ENCODE assay signal across 12 cellular contexts in the genomic region with DNA sequence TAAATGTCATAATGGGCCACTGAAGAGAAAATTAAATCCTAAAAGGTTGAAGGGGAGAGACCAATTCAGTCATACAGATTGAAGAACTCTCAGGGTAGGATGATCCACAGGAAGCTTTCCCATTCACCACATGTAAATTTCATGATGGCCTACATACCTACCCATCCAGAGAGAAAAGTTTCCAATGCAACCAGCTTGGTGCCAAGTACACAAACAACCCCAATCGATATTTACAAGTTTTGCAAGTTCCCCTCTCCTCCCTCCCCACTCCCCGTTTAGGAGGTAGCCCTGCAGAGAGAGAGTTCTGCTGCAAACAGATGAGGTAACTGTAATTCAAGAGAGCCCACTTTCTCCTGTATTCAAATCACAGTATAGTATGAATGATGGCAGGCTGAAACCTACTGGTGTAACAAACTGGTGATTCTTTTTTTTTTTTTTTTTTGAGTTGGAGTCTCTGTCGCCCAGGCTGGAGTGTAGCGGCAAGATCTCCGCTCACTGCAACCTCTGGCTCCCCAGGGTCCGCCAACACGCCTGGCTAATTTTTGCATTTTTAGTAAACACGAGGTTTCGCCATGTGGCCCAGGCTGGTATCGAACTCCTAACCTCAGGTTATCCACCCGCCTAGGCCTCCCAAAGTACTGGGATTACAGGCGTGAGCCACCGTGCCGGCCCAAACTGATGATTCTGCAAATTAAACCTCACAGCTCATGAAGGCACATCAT. TPM values are rescaled to one million over a fixed set of nuclear protein-coding genes. Genes with fewer than 3 reads are reported as not detected.
DNase-seq lines count a peak whose midpoint lies in the region; ATAC-seq, FAIRE-seq and TF ChIP-seq lines count a peak whose summit lies in the region.
"Had no signal": no experiment of that assay in that cellular context is flagged by ENCODE, and none has a peak within 500 bp of the region (broad histone marks: within the 10 kb centered on the region; RNA-seq: fewer than 3 reads in every experiment).

No MANE protein-coding gene starts in this region.

- H3K79me2 ChIP-seq in DOHH2 (ENCODE audit: control insufficient read depth, low read length): peaks cover 100% of the 10 kb centered on the region
- no peaks in the 10 kb centered on the region for H3K79me2 ChIP-seq in K562 (ENCODE audit: control insufficient read depth, insufficient read depth, low read length)

- H3K27me3 ChIP-seq in DOHH2 (ENCODE audit: control insufficient read depth, low read length) (no peaks in the 10 kb centered on the region), K562 (ENCODE audit: control insufficient read depth in 2 of 2, insufficient read depth in 2 of 2, low read length in 2 of 2) (peaks cover 0 to 2% of the 10 kb centered on the region in 2 experiments; a peak in 1 of 5 replicates)
- H3K27me3 ChIP-seq: dorsolateral prefrontal cortex had no signal

- FAIRE-seq in K562 (lab: Jason Lieb, UNC): no peak

- no TSS peak for BruUV-seq in K562 (replicated peaks; lab: Mats Ljungman, UMichigan)

- 10% methylated on average over 10 of the region's 14 CpGs for WGBS in K562 (ENCODE audit: insufficient coverage, low coverage, missing lambda C conversion rate)

- H2AFZ ChIP-seq in K562 (ENCODE audit: low read depth, low read length): no peak overlapping the region

- H3K9me1 ChIP-seq in K562 (ENCODE audit: control insufficient read depth, insufficient read depth, low read length): no peaks in the 10 kb centered on the region

- H3K27ac ChIP-seq in DOHH2 (ENCODE audit: low read depth, low read length): peak overlapping the region; percentile 87
- no peak overlapping the region for H3K27ac ChIP-seq in K562 (ENCODE audit: extremely low read depth, low read depth, low read length)
- H3K27ac ChIP-seq: dorsolateral prefrontal cortex had no signal

- ATAC-seq in GM19328 (IDR thresholded peaks at IDR 0.05; ENCODE audit: unreplicated experiment) (peak; percentile 35), HG03135 (IDR thresholded peaks at IDR 0.05; ENCODE audit: unreplicated experiment) (peak; percentile 35), K562 (no peak), HG03469 (IDR thresholded peaks at IDR 0.05; ENCODE audit: unreplicated experiment) (no peak)

- no peak overlapping the region for H3K9ac ChIP-seq in K562 (ENCODE audit: insufficient read depth in 1 of 2, low read depth in 2 of 2, low read length in 2 of 2)

- TF ChIP-seq CTCF in DOHH2 (IDR thresholded peaks at IDR 0.05; ENCODE audit: low read depth, low read length, poor library complexity, severe bottlenecking) (no peak), K562 (IDR thresholded peaks at IDR 0.05 in 2 of 3, conservative IDR thresholded peaks at IDR 0.05 in 1 of 3; ENCODE audit: insufficient read depth in 2 of 3, low read depth in 1 of 3, low read length in 3 of 3) (no peak), foreskin fibroblast (IDR thresholded peaks at IDR 0.05; ENCODE audit: low read depth, low read length) (no peak)

- POLR2A ChIA-PET in K562 (lab: Yijun Ruan, JAX): no interaction called here

- H3F3A ChIP-seq in DOHH2 (ENCODE audit: control insufficient read depth, insufficient read depth): peaks cover 28% of the 10 kb centered on the region

- no peaks in the 10 kb centered on the region for H3K9me2 ChIP-seq in DOHH2 (replicated peaks; ENCODE audit: control insufficient read depth, low read length)

- TF ChIP-seq RAD21 in K562 (CRISPR knock-in tag; conservative IDR thresholded peaks at IDR 0.05 in 1 of 2, IDR thresholded peaks at IDR 0.05 in 1 of 2): no peak

- H3K4me1 ChIP-seq in DOHH2 (ENCODE audit: control insufficient read depth, low read length): peaks cover 100% of the 10 kb centered on the region
- no peaks in the 10 kb centered on the region; a peak in 1 of 5 replicates for H3K4me1 ChIP-seq in K562 (replicated peaks in 1 of 2; ENCODE audit: control insufficient read depth in 2 of 2, insufficient read depth in 2 of 2, low read length in 2 of 2)

- no peaks in the 10 kb centered on the region for H3K9me3 ChIP-seq in DOHH2 (ENCODE audit: control insufficient read depth, insufficient read depth, low read length)
- no peaks in the 10 kb centered on the region; the same call in 1 of the 2 replicates for H3K9me3 ChIP-seq in K562 (replicated peaks; ENCODE audit: control insufficient read depth, insufficient read depth, low read depth, low read length)

- in situ Hi-C loops in K562 (cut with MboI): no loop called here

- no peak for DNase-seq in K562 (ENCODE audit: extremely low read depth in 1 of 4, low spot score in 3 of 4)
- DNase-seq in NCI-H526 treated with DMSO at 0.1 percent for 48 hours (lab: John Stamatoyannopoulos, UW): no peak
- no peak for DNase-seq in islet precursor cell
- no peak for DNase-seq in foreskin fibroblast
- DNase-seq: dorsolateral prefrontal cortex, H7, NCI-H1048, retina had no signal

- CTCF ChIA-PET in K562 (lab: Yijun Ruan, JAX; ENCODE audit: low intra/inter-chr PET ratio): no interaction called here

- TF ChIP-seq EP300 in K562 (IDR thresholded peaks at IDR 0.05; ENCODE audit: low read length): no peak

- H4K20me1 ChIP-seq in DOHH2 (ENCODE audit: control insufficient read depth, insufficient read depth, low read depth, low read length) (peaks cover 47% of the 10 kb centered on the region), K562 (replicated peaks; ENCODE audit: control insufficient read depth, insufficient read depth, low read length) (no peaks in the 10 kb centered on the region)

- peak overlapping the region; percentile 77 for H3K4me3 ChIP-seq in DOHH2 (ENCODE audit: low read length)
- H3K4me3 ChIP-seq in K562: no peak overlapping the region
- no peak overlapping the region for H3K4me3 ChIP-seq in foreskin fibroblast (ENCODE audit: low read depth in 1 of 2, low read length in 2 of 2)
- H3K4me3 ChIP-seq: dorsolateral prefrontal cortex had no signal

- peak overlapping the region; percentile 91 for H3K4me2 ChIP-seq in DOHH2 (ENCODE audit: low read length)
- H3K4me2 ChIP-seq in K562 (ENCODE audit: insufficient read depth, low read length): no peak overlapping the region

- TF ChIP-seq POLR2A in K562 (conservative IDR thresholded peaks at IDR 0.05): no peak

- intact Hi-C loops in K562 (cut with micrococcal nuclease): no loop called here

- peaks cover 34% of the 10 kb centered on the region for H3K36me3 ChIP-seq in DOHH2 (ENCODE audit: control insufficient read depth, low read length)
- H3K36me3 ChIP-seq in K562 (ENCODE audit: control insufficient read depth, insufficient read depth, low read length): no peaks in the 10 kb centered on the region

TF ChIP-seq in K562, 482 proteins besides CTCF, POLR2A, EP300 and RAD21 (continues in another document):
- TF ChIP-seq PHB2 (IDR thresholded peaks at IDR 0.05; ENCODE audit: low read depth): no peak
- no peak for TF ChIP-seq TBL1XR1 (IDR thresholded peaks at IDR 0.05; ENCODE audit: low read length in 2 of 2)
- TF ChIP-seq C11orf30 (IDR thresholded peaks at IDR 0.05; ENCODE audit: low read depth): 0 out of 2 replicates have a peak, but pooled peaks have one; percentile 14
- 0 out of 2 replicates have a peak, but pooled peaks have one; percentile 23 for TF ChIP-seq ZNF316 (IDR thresholded peaks at IDR 0.05)
- TF ChIP-seq POLR2AphosphoS2 (IDR thresholded peaks at IDR 0.05; ENCODE audit: low read length): no peak
- TF ChIP-seq, protein P1, sequence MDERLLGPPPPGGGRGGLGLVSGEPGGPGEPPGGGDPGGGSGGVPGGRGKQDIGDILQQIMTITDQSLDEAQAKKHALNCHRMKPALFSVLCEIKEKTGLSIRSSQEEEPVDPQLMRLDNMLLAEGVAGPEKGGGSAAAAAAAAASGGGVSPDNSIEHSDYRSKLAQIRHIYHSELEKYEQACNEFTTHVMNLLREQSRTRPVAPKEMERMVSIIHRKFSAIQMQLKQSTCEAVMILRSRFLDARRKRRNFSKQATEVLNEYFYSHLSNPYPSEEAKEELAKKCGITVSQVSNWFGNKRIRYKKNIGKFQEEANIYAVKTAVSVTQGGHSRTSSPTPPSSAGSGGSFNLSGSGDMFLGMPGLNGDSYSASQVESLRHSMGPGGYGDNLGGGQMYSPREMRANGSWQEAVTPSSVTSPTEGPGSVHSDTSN (CRISPR knock-in tag; IDR thresholded peaks at IDR 0.05; ENCODE audit: low read depth): no peak
- TF ChIP-seq, protein P1 (tag; conservative IDR thresholded peaks at IDR 0.05; ENCODE audit: low read depth): no peak
- TF ChIP-seq RFX7 (CRISPR knock-in tag; IDR thresholded peaks at IDR 0.05): no peak
- no peak for TF ChIP-seq CREM (IDR thresholded peaks at IDR 0.05; ENCODE audit: low read depth)

RNA-seq across cellular contexts. Expression of a gene that starts 14.4 kb away (rescaled TPM):
- 1.1 and 2.1 TPM in 2 replicates for total RNA-seq in K562 (2011; cell fraction: chromatin; rRNA removed; ENCODE audit: low replicate concordance)
- total RNA-seq in K562 (2011; cell fraction: nucleolus; rRNA removed): 1.2 TPM in 2 replicates
- total RNA-seq in K562 (2011; cell fraction: nucleoplasm; rRNA removed): 1.5 and 2.4 TPM in 2 replicates
- total RNA-seq in K562 (2014; rRNA removed) (0.18 and 0.33 TPM in 2 replicates), K562 (2014; rRNA removed; fragmentation: Illumina TruSeq; extraction: Trizol) (0.25 and 0.41 TPM in 2 replicates), K562 (2015; rRNA removed; fragmentation: Illumina TruSeq; extraction: Trizol) (0.04 and 0.15 TPM in 2 replicates), K562 (2021) (0.67 and 0.73 TPM in 2 replicates)
- polyA plus RNA-seq in K562 (2011; rRNA removed) (0.53 and 1.2 TPM in 2 replicates), K562 (2014; fragmentation: Illumina TruSeq; extraction: Trizol) (0.43 and 0.48 TPM in 2 replicates), K562 (2014; fragmentation: Nextera tagmentation; extraction: Ambion mirVana) (under 1 TPM; 0.10 to 0.20 TPM), K562 (2014; rRNA removed) (0.13 and 0.36 TPM in 2 replicates)
- polyA plus RNA-seq in K562 (2011; cell fraction: cytosol; rRNA removed): 0.51 and 0.83 TPM in 2 replicates
- 0.58 and 1.2 TPM in 2 replicates for polyA plus RNA-seq in K562 (2011; cell fraction: nucleus; rRNA removed)
- 0.18 and 0.20 TPM in 2 replicates for polyA plus RNA-seq in K562 (2012)
- 1.1 and 3.7 TPM in 2 replicates for polyA minus RNA-seq in K562 (2011; rRNA and poly(A)+ RNA removed)
- 1.4 and 1.5 TPM in 2 replicates for polyA minus RNA-seq in K562 (2011; cell fraction: cytosol; rRNA and poly(A)+ RNA removed)
- 0.54 and 1.7 TPM in 2 replicates for polyA minus RNA-seq in K562 (2011; cell fraction: nucleus; rRNA and poly(A)+ RNA removed)

Comparison
In these comparisons a context has a peak if more than half of its experiments do, and no peak if none do; other contexts are left out.
1. ATAC-seq: peak in GM19328 (single experiment) and HG03135 (single experiment); none in K562 (single experiment) and HG03469 (single experiment).